In the genomic region with DNA sequence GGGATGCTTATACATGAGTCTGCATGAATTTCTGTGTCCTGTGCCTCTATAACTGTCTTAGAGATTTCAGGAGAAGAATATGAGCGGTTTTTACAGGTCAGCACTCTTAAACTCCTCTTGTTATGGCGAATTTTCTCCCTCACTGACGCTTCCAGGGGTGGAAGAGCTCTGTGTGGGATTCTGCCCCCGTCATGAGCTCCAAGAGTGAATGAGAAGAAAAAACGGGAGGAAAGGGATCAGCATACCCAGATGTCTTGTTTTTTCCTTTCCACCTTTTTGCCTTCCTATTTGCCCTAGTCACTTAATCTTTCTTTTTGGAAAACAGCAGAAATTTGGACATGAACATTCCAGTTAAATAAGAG, we compare ENCODE assay signal across 8 cellular contexts. TPM values are rescaled to one million over a fixed set of nuclear protein-coding genes. Genes with fewer than 3 reads are reported as not detected.
DNase-seq lines count a peak whose midpoint lies in the region; ATAC-seq, FAIRE-seq and TF ChIP-seq lines count a peak whose summit lies in the region.

No MANE protein-coding gene starts in this region.

- no peaks in the 10 kb centered on the region for H3K36me3 ChIP-seq in bronchial epithelial cell (ENCODE audit: control insufficient read depth, insufficient read depth, low read length)
- H3K36me3 ChIP-seq in mucosa of stomach (ENCODE audit: control insufficient read depth, insufficient read depth, low read length): no peaks in the 10 kb centered on the region

- DNase-seq in AG10803 (ENCODE audit: low read depth) (no peak), HL-60 (ENCODE audit: low read depth in 1 of 2, low spot score in 1 of 2) (no peak), bronchial epithelial cell (ENCODE audit: low read depth) (no peak), NCI-H526 treated with DMSO at 0.1 percent for 48 hours (lab: John Stamatoyannopoulos, UW) (no peak), NAMALWA (ENCODE audit: low spot score) (no peak)

- no peak for FAIRE-seq in bronchial epithelial cell (lab: Jason Lieb, UNC)

- no peak overlapping the region for H3K27ac ChIP-seq in HL-60 (replicated peaks)

- H3K27me3 ChIP-seq in HL-60 (ENCODE audit: insufficient read depth, poor library complexity, severe bottlenecking) (peaks cover 30% of the 10 kb centered on the region), bronchial epithelial cell (ENCODE audit: control insufficient read depth, insufficient read depth, low read length) (no peaks in the 10 kb centered on the region), mucosa of stomach (ENCODE audit: control insufficient read depth, insufficient read depth, low read length) (no peaks in the 10 kb centered on the region)

- ATAC-seq in HG03342 (IDR thresholded peaks at IDR 0.05; ENCODE audit: unreplicated experiment) (no peak), GM18909 (IDR thresholded peaks at IDR 0.05; ENCODE audit: poor library complexity, unreplicated experiment) (no peak)

- H3K9ac ChIP-seq in mucosa of stomach (ENCODE audit: low read length): peak overlapping the region; percentile 38

- no peak for TF ChIP-seq CTCF in AG10803 (conservative IDR thresholded peaks at IDR 0.05; ENCODE audit: low read length)
- TF ChIP-seq CTCF in HL-60 (IDR thresholded peaks at IDR 0.05; ENCODE audit: insufficient read depth, low read length): no peak
- TF ChIP-seq CTCF in bronchial epithelial cell (IDR thresholded peaks at IDR 0.05; ENCODE audit: insufficient read depth, low read length, severe bottlenecking): no peak

- H3K4me3 ChIP-seq in AG10803 (ENCODE audit: low read length) (peak overlapping the region; percentile 95), HL-60 (replicated peaks; ENCODE audit: insufficient read depth, low read length) (peak overlapping the region; percentile 66), bronchial epithelial cell (ENCODE audit: low read depth, low read length) (peak overlapping the region; percentile 92), mucosa of stomach (ENCODE audit: low read length) (peak overlapping the region; percentile 32)

- peaks cover 7% of the 10 kb centered on the region for H3K4me1 ChIP-seq in mucosa of stomach (ENCODE audit: control insufficient read depth, insufficient read depth, low read length)

- H3K9me3 ChIP-seq in mucosa of stomach (ENCODE audit: control insufficient read depth, low read length): no peaks in the 10 kb centered on the region

RNA-seq across cellular contexts. Expression of gene PFKM, which starts 0.7 kb away (rescaled TPM):
- 23.7 and 45.8 TPM in 2 replicates for total RNA-seq in bronchial epithelial cell

RNA-seq across cellular contexts. Expression of gene SENP1, which starts 13.9 kb away (rescaled TPM):
- 10.2 and 10.8 TPM in 2 replicates for total RNA-seq in bronchial epithelial cell

RNA-seq across cellular contexts. Expression of gene ASB8, which starts 37.5 kb away (rescaled TPM):
- 9.5 and 17.3 TPM in 2 replicates for total RNA-seq in bronchial epithelial cell

Comparison
In these comparisons a context has a peak if more than half of its experiments do, and no peak if none do; other contexts are left out.
1. H3K4me3 ChIP-seq: peak in every context shown above with its lines; median percentile 95 in AG10803; 92 in bronchial epithelial cell; 66 in HL-60; 32 in mucosa of stomach.